In genomic region chr17:35088911-35089845, GRCh38 we compare ENCODE assay signal across 8 cellular contexts. TPM values are rescaled to one million over a fixed set of nuclear protein-coding genes. Genes with fewer than 3 reads are reported as not detected.
A peak's percentile ranks its signal among the peaks of the same experiment; 100 is the strongest.
DNase-seq lines count a peak whose midpoint lies in the region; ATAC-seq, FAIRE-seq and TF ChIP-seq lines count a peak whose summit lies in the region.

No MANE protein-coding gene starts in this region.

- peak overlapping the region; percentile 88 for H3K4me2 ChIP-seq in OCI-LY1 (ENCODE audit: low read length)

- TF ChIP-seq CTCF in D721Med (IDR thresholded peaks at IDR 0.05; ENCODE audit: insufficient read depth, missing control alignments), result peak; percentile 74
- TF ChIP-seq CTCF in OCI-LY1 (IDR thresholded peaks at IDR 0.05; ENCODE audit: low read length), result peak; percentile 70
- TF ChIP-seq CTCF in epithelial cell of proximal tubule (conservative IDR thresholded peaks at IDR 0.05; ENCODE audit: low read depth, low read length), result peak; percentile 71

- H3K4me3 ChIP-seq in OCI-LY1 (ENCODE audit: low read depth, low read length, poor library complexity, severe bottlenecking), result peak overlapping the region; percentile 91
- H3K4me3 ChIP-seq in epithelial cell of proximal tubule (ENCODE audit: low read depth, low read length), result peak overlapping the region; percentile 73
- peak overlapping the region; percentile 88 to 94 for H3K4me3 ChIP-seq in mucosa of rectum (ENCODE audit: low read length in 2 of 2)

- no peaks in the 10 kb centered on the region for H3K9me2 ChIP-seq in OCI-LY1 (ENCODE audit: low read depth, low read length)

- ATAC-seq in GM21367 (IDR thresholded peaks at IDR 0.05; ENCODE audit: unreplicated experiment), result peak; percentile 70

- H2AFZ ChIP-seq in OCI-LY1 (ENCODE audit: low read length), result peak overlapping the region; percentile 62

- H3K9me3 ChIP-seq in OCI-LY1 (ENCODE audit: low read length) (no peaks in the 10 kb centered on the region), mucosa of rectum (ENCODE audit: control insufficient read depth in 2 of 2, low read length in 2 of 2) (no peaks in the 10 kb centered on the region)

- H3K4me1 ChIP-seq in OCI-LY1 (ENCODE audit: insufficient read depth, low read length, severe bottlenecking) (peaks cover 20% of the 10 kb centered on the region), mucosa of rectum (ENCODE audit: control insufficient read depth in 2 of 2, insufficient read depth in 2 of 2, low read length in 2 of 2) (peaks cover 22 to 40% of the 10 kb centered on the region in 2 donors)

- H4K20me1 ChIP-seq in OCI-LY1 (ENCODE audit: insufficient read depth, low read length), result no peaks in the 10 kb centered on the region

- peak overlapping the region; percentile 90 for H3K9ac ChIP-seq in OCI-LY1 (ENCODE audit: low read length)
- H3K9ac ChIP-seq in mucosa of rectum (ENCODE audit: low read depth in 1 of 2, low read length in 2 of 2), result peak overlapping the region; percentile 92 to 98

- H3K36me3 ChIP-seq in OCI-LY1 (ENCODE audit: insufficient read depth, low read length) (no peaks in the 10 kb centered on the region; the same call in 1 of the 2 replicates), mucosa of rectum (ENCODE audit: control insufficient read depth in 2 of 2, insufficient read depth in 2 of 2, low read length in 2 of 2) (no peaks in the 10 kb centered on the region)

- no peaks in the 10 kb centered on the region for H3K79me2 ChIP-seq in OCI-LY1 (ENCODE audit: insufficient read depth, low read length)

- no peaks in the 10 kb centered on the region for H3F3A ChIP-seq in OCI-LY1 (ENCODE audit: insufficient read depth, low read length)

- FAIRE-seq in D721Med (lab: Jason Lieb, UNC), result no peak
- peak; percentile 54 for FAIRE-seq in HTR-8/SVneo (lab: Jason Lieb, UNC)

- H3K27me3 ChIP-seq in OCI-LY1 (ENCODE audit: insufficient read depth, low read length), result no peaks in the 10 kb centered on the region
- H3K27me3 ChIP-seq in mucosa of rectum (ENCODE audit: control insufficient read depth in 2 of 2, insufficient read depth in 2 of 2, low read length in 2 of 2), result no peaks in the 10 kb centered on the region

- H3K27ac ChIP-seq in OCI-LY1 (ENCODE audit: low read depth, low read length, poor library complexity, severe bottlenecking), result no peak overlapping the region
- H3K27ac ChIP-seq in mucosa of rectum (ENCODE audit: low read depth in 2 of 2, low read length in 2 of 2), result peak overlapping the region; percentile 99

- DNase-seq in D721Med (ENCODE audit: insufficient read length, low spot score) (peak; percentile 57), HTR-8/SVneo (ENCODE audit: insufficient read length, low spot score) (peak; percentile 84), activated T-cell treated with anti-CD3 and anti-CD28 coated beads for 48 hours (ENCODE audit: low read depth) (peak; percentile 95), epithelial cell of proximal tubule (ENCODE audit: low read depth) (no peak)
- peak; percentile 84 to 86 for DNase-seq in stimulated activated CD8-positive, alpha-beta memory T cell treated with anti-CD3 and anti-CD28 coated beads, Interleukin-7, amount 100 ng/mL, for 1 hour (ENCODE audit: low read depth in 2 of 2)

RNA-seq across cellular contexts. Expression of gene RFFL, which starts 25.7 kb away (rescaled TPM):
- 17.7 and 31.5 TPM in 2 replicates for total RNA-seq in epithelial cell of proximal tubule

RNA-seq across cellular contexts. Expression of gene RAD51D, which starts 30.5 kb away (rescaled TPM):
- total RNA-seq in epithelial cell of proximal tubule, result 14.5 and 17.2 TPM in 2 replicates

RNA-seq across cellular contexts. Expression of gene FNDC8, which starts 32.2 kb away (rescaled TPM):
- not detected in 2 replicates for total RNA-seq in epithelial cell of proximal tubule

RNA-seq across cellular contexts. Expression of gene NLE1, which starts 52.9 kb away (rescaled TPM):
- total RNA-seq in epithelial cell of proximal tubule, result 27.0 and 38.8 TPM in 2 replicates

RNA-seq across cellular contexts. Expression of gene UNC45B, which starts 58.4 kb away (rescaled TPM):
- total RNA-seq in epithelial cell of proximal tubule, result not detected in 2 replicates
